ENCODE assay signal across 8 cellular contexts in genomic region chrX:47146121-47146935, GRCh38. TPM values are rescaled to one million over a fixed set of nuclear protein-coding genes. Genes with fewer than 3 reads are reported as not detected.
DNase-seq lines count a peak whose midpoint lies in the region; ATAC-seq and TF ChIP-seq lines count a peak whose summit lies in the region.

No MANE protein-coding gene starts in this region.

- in situ Hi-C loops in brain microvascular endothelial cell (cut with HindIII; ENCODE audit: low pct_ligation_motif_present, low sequenced_read_pairs): no loop called here

- peaks cover 29% of the 10 kb centered on the region for H3K9me3 ChIP-seq in BLaER1
- no peaks in the 10 kb centered on the region for H3K9me3 ChIP-seq in mesodermal cell (ENCODE audit: control insufficient read depth, low read length)

- peaks cover 56% of the 10 kb centered on the region for H4K20me1 ChIP-seq in BLaER1

- ATAC-seq in HG03571 (IDR thresholded peaks at IDR 0.05; ENCODE audit: unreplicated experiment) (no peak), GM21717 (IDR thresholded peaks at IDR 0.05; ENCODE audit: unreplicated experiment) (no peak)

- H3K4me1 ChIP-seq in BLaER1 (peaks cover 21% of the 10 kb centered on the region), mesodermal cell (ENCODE audit: control insufficient read depth, insufficient read depth, low read length, poor library complexity, severe bottlenecking) (no peaks in the 10 kb centered on the region)

- peak overlapping the region; percentile 87 for H3K9ac ChIP-seq in BLaER1

- 0 out of 2 replicates have a peak, but pooled peaks cover 4% of the 10 kb centered on the region for H3K27me3 ChIP-seq in BLaER1
- H3K27me3 ChIP-seq in brain microvascular endothelial cell (replicated peaks): no peaks in the 10 kb centered on the region

- H3K27ac ChIP-seq in BLaER1 (peak overlapping the region; percentile 86; the same call in 1 of the 2 replicates), brain microvascular endothelial cell (no peak overlapping the region), mesodermal cell (ENCODE audit: low read depth, low read length, severe bottlenecking) (no peak overlapping the region)

- no peak for TF ChIP-seq CTCF in brain microvascular endothelial cell (IDR thresholded peaks at IDR 0.05; ENCODE audit: low read depth, low read length, missing control alignments)

- H3K36me3 ChIP-seq in BLaER1: peaks cover 44% of the 10 kb centered on the region
- H3K36me3 ChIP-seq in brain microvascular endothelial cell (replicated peaks): peaks cover 4% of the 10 kb centered on the region
- peaks cover 33% of the 10 kb centered on the region for H3K36me3 ChIP-seq in mesodermal cell (ENCODE audit: control insufficient read depth, insufficient read depth, low read length)

- H3K4me3 ChIP-seq in BLaER1: peak overlapping the region; percentile 73
- H3K4me3 ChIP-seq in Jurkat, Clone E6-1 (ENCODE audit: low read length): peak overlapping the region; percentile 85
- H3K4me3 ChIP-seq in brain microvascular endothelial cell (ENCODE audit: low read depth, low read length): peak overlapping the region; percentile 77
- H3K4me3 ChIP-seq in mesodermal cell (ENCODE audit: extremely low read depth, insufficient read depth, low read length, poor library complexity, severe bottlenecking): peak overlapping the region; percentile 60

- DNase-seq in Jurkat, Clone E6-1 (ENCODE audit: low read depth, low spot score): no peak
- DNase-seq in brain microvascular endothelial cell (no peak), pons (ENCODE audit: low spot score) (no peak), A172 (ENCODE audit: low spot score) (no peak)

- WGBS in mesodermal cell (ENCODE audit: insufficient coverage in 2 of 2), 2 experiments: 20 to 29% methylated on average over 1 of the region's 10 CpGs

- H3K4me2 ChIP-seq in BLaER1: peak overlapping the region; percentile 72

RNA-seq across cellular contexts. Expression of gene RBM10, which starts 1.3 kb away (rescaled TPM):
- polyA plus RNA-seq in Jurkat, Clone E6-1 (2012; ENCODE audit: insufficient read depth, insufficient read length): 65.6 TPM
- 54.0 TPM for polyA plus RNA-seq in mesodermal cell (2013, experiment 1 of 2)
- polyA plus RNA-seq in mesodermal cell (2013, experiment 2 of 2): 44.6 TPM
- total RNA-seq in A172 (2014; rRNA removed; shearing (Covaris generic)): 42.6 and 48.8 TPM in 2 replicates

RNA-seq across cellular contexts. Expression of gene NDUFB11, which starts 1.8 kb away (rescaled TPM):
- 211 TPM for polyA plus RNA-seq in Jurkat, Clone E6-1 (2012; ENCODE audit: insufficient read depth, insufficient read length)
- 106 TPM for polyA plus RNA-seq in mesodermal cell (2013, experiment 1 of 2)
- polyA plus RNA-seq in mesodermal cell (2013, experiment 2 of 2): 92.0 TPM
- total RNA-seq in A172 (2014; rRNA removed; shearing (Covaris generic)): 85.8 and 120 TPM in 2 replicates

RNA-seq across cellular contexts. Expression of gene UBA1, which starts 47.3 kb away (rescaled TPM):
- 280 TPM for polyA plus RNA-seq in Jurkat, Clone E6-1 (2012; ENCODE audit: insufficient read depth, insufficient read length)
- 247 TPM for polyA plus RNA-seq in mesodermal cell (2013, experiment 1 of 2)
- polyA plus RNA-seq in mesodermal cell (2013, experiment 2 of 2): 210 TPM
- 169 and 174 TPM in 2 replicates for total RNA-seq in A172 (2014; rRNA removed; shearing (Covaris generic))
